In the genomic region with DNA sequence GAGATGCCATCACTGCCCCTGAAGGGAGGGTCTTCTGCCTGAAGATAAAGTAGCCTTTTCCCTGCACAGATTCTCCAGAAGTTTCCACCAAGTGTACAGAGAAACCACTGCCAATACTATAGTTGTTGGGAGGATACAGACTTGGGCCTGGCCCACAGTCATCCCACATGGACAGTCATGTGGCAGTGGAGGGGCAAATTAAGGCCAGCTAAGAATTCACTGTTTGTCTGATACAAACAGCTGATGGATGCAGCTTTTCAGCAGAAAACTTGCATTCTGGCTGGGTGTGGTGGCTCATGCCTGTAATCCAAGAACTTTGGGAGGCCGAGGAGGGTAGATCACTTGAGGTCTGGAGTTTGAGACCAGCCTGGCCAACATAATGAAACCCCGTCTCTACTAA, we compare ENCODE assay signal across 23 cellular contexts. TPM values are rescaled to one million over a fixed set of nuclear protein-coding genes. Genes with fewer than 3 reads are reported as not detected.
DNase-seq lines count a peak whose midpoint lies in the region; ATAC-seq and TF ChIP-seq lines count a peak whose summit lies in the region.
"Had no signal": no experiment of that assay in that cellular context is flagged by ENCODE, and none has a peak within 500 bp of the region (broad histone marks: within the 10 kb centered on the region; RNA-seq: fewer than 3 reads in every experiment).

No MANE protein-coding gene starts in this region.

- no peak for TF ChIP-seq CTCF in thyroid gland (IDR thresholded peaks at IDR 0.05)

- H3K36me3 ChIP-seq in thyroid gland = no peaks in the 10 kb centered on the region
- H3K36me3 ChIP-seq: BE2C; BLaER1 treated with 17β-estradiol and CSF1 and Interleukin-3, amounts not matched to agents 10 nM and 100 nM had no signal

- in situ Hi-C loops in SK-MEL-5 (cut with HindIII; ENCODE audit: low pct_unique_long_range_greater_than_20kb, low sequenced_read_pairs) = no loop called here

- H3K4me3 ChIP-seq in thyroid gland (replicated peaks in 1 of 3) = no peak overlapping the region
- H3K4me3 ChIP-seq: A549; BLaER1 treated with 17β-estradiol and CSF1 and Interleukin-3, amounts not matched to agents 10 nM and 100 nM; GM12878; GM23338 had no signal

- peaks cover 67% of the 10 kb centered on the region for H3K4me1 Mint-ChIP-seq in dendritic cell treated with granulocyte-macrophage colony-stimulating factor and Interleukin-4, amounts not matched to agents 40 ng/mL and 50 ng/mL, for 4 days (ENCODE audit: low read depth)
- H3K4me1 Mint-ChIP-seq: CD14-positive monocyte; CD8-positive, alpha-beta memory T cell had no signal

- ATAC-seq in HG03045 (IDR thresholded peaks at IDR 0.05; ENCODE audit: unreplicated experiment) = no peak
- ATAC-seq: A549, GM12878 had no signal

- intact Hi-C loops in dendritic cell treated with granulocyte-macrophage colony-stimulating factor and Interleukin-4, amounts not matched to agents 40 ng/mL and 50 ng/mL, for 4 days (cut with micrococcal nuclease) = no loop called here
- intact Hi-C loops in thyroid gland (cut with DNase I) = no loop called here
- intact Hi-C loops in cardiac septum (cut with DNase I) = no loop called here

- DNase-seq in SK-MEL-5 (ENCODE audit: low read depth, low spot score) (peak; percentile 22), mesenteric fat pad (ENCODE audit: low spot score) (peak; percentile 16), thyroid gland (no peak), germinal center (ENCODE audit: low spot score) (no peak), cardiac septum (ENCODE audit: low spot score) (no peak)
- DNase-seq: 8988T; ACHN; AML-193; BE2C; CD4-positive, alpha-beta T cell; CD8-positive, alpha-beta memory T cell; DMS 273 treated with DMSO at 0.1 percent for 48 hours; DMS79; EL; GDM1; HCEC 1CT had no signal

- no peaks in the 10 kb centered on the region for H3K9me3 Mint-ChIP-seq in dendritic cell treated with granulocyte-macrophage colony-stimulating factor and Interleukin-4, amounts not matched to agents 40 ng/mL and 50 ng/mL, for 4 days
- H3K9me3 Mint-ChIP-seq: CD4-positive, alpha-beta T cell; CD8-positive, alpha-beta memory T cell; GM23338 had no signal

- H3K9me3 ChIP-seq in thyroid gland = no peaks in the 10 kb centered on the region
- H3K9me3 ChIP-seq: A549; BE2C; BLaER1 treated with 17β-estradiol and CSF1 and Interleukin-3, amounts not matched to agents 10 nM and 100 nM had no signal

- H3K27ac ChIP-seq in thyroid gland = peak overlapping the region; percentile 38 to 86 (median 73)
- H3K27ac ChIP-seq: A549; BLaER1 treated with 17β-estradiol and CSF1 and Interleukin-3, amounts not matched to agents 10 nM and 100 nM had no signal

- H3K27me3 Mint-ChIP-seq in dendritic cell treated with granulocyte-macrophage colony-stimulating factor and Interleukin-4, amounts not matched to agents 40 ng/mL and 50 ng/mL, for 4 days = no peaks in the 10 kb centered on the region

- peaks cover 61% of the 10 kb centered on the region for H3K36me3 Mint-ChIP-seq in dendritic cell treated with granulocyte-macrophage colony-stimulating factor and Interleukin-4, amounts not matched to agents 40 ng/mL and 50 ng/mL, for 4 days (ENCODE audit: low read depth)
- H3K36me3 Mint-ChIP-seq: CD14-positive monocyte had no signal

- peaks cover 3 to 5% of the 10 kb centered on the region in 2 donors for H3K4me1 ChIP-seq in thyroid gland
- H3K4me1 ChIP-seq: A549, BE2C had no signal

- no peak overlapping the region for H3K4me3 Mint-ChIP-seq in dendritic cell treated with granulocyte-macrophage colony-stimulating factor and Interleukin-4, amounts not matched to agents 40 ng/mL and 50 ng/mL, for 4 days
- H3K4me3 Mint-ChIP-seq: CD14-positive monocyte; CD4-positive, alpha-beta T cell; CD8-positive, alpha-beta memory T cell; GM23338 had no signal

- no peaks in the 10 kb centered on the region for H3K27me3 ChIP-seq in thyroid gland
- H3K27me3 ChIP-seq: BE2C; BLaER1 treated with 17β-estradiol and CSF1 and Interleukin-3, amounts not matched to agents 10 nM and 100 nM had no signal

- 84 to 88% methylated on average over 2 of the region's 2 CpGs for WGBS in thyroid gland, 2 donors

- peak overlapping the region; percentile 6 for H3K27ac Mint-ChIP-seq in dendritic cell treated with granulocyte-macrophage colony-stimulating factor and Interleukin-4, amounts not matched to agents 40 ng/mL and 50 ng/mL, for 4 days
- H3K27ac Mint-ChIP-seq: CD14-positive monocyte; CD4-positive, alpha-beta T cell; CD8-positive, alpha-beta memory T cell; GM23338 had no signal

- no peak for TF ChIP-seq POLR2A in thyroid gland (IDR thresholded peaks at IDR 0.05)

RNA-seq across cellular contexts. Expression of gene HOMER2, which starts 22.1 kb away (rescaled TPM):
- 8.8 and 13.4 TPM in 2 replicates for total RNA-seq in SK-MEL-5 (2014; rRNA removed; shearing (Covaris generic))
- polyA plus RNA-seq in SK-MEL-5 (2015; cell fraction: cytosol; rRNA removed) = 7.8 and 10.6 TPM in 2 replicates
- polyA plus RNA-seq in SK-MEL-5 (2015; cell fraction: nucleus; rRNA removed) = 9.2 and 9.6 TPM in 2 replicates
- total RNA-seq in mesenteric fat pad (2.9 TPM), thyroid gland (100 to 1,000 TPM in 2 of 4 donors, 10 to 100 TPM in 2; 89.1 to 211 (median 122) TPM), cardiac septum (41.6 TPM)

RNA-seq across cellular contexts. Expression of gene RAMAC, which starts 55.5 kb away (rescaled TPM):
- 46.5 and 47.2 TPM in 2 replicates for total RNA-seq in SK-MEL-5 (2014; rRNA removed; shearing (Covaris generic))
- polyA plus RNA-seq in SK-MEL-5 (2015; cell fraction: cytosol; rRNA removed) = 21.9 and 24.6 TPM in 2 replicates
- polyA plus RNA-seq in SK-MEL-5 (2015; cell fraction: nucleus; rRNA removed) = 4.8 and 6.9 TPM in 2 replicates
- total RNA-seq in mesenteric fat pad (14.1 TPM), thyroid gland (10 to 100 TPM; 18.7 to 24.0 (median 22.0) TPM), cardiac septum (12.5 TPM)

Comparison
In these comparisons a context has a peak if more than half of its experiments do, and no peak if none do; other contexts are left out.
1. DNase-seq: peak in SK-MEL-5 (single experiment) and mesenteric fat pad (single experiment); none in thyroid gland (0 of 2), germinal center (single experiment) and cardiac septum (single experiment).